15 cellular contexts compared by ENCODE assay signal in genomic region chr3:52346623-52347530, GRCh38. TPM values are rescaled to one million over a fixed set of nuclear protein-coding genes. Genes with fewer than 3 reads are reported as not detected.
DNase-seq lines count a peak whose midpoint lies in the region; ATAC-seq lines count a peak whose summit lies in the region.
"Had no signal": no experiment of that assay in that cellular context is flagged by ENCODE, and none has a peak within 500 bp of the region (broad histone marks: within the 10 kb centered on the region; RNA-seq: fewer than 3 reads in every experiment).

No MANE protein-coding gene starts in this region.

- CTCF ChIA-PET in activated naive CD4-positive, alpha-beta T cell treated with anti-CD3 and anti-CD28 coated beads for 36 hours (lab: Charles Lee) = interaction anchor here (1.0 to 13.4 kb wide), 2 partner anchors 126 to 127 kb away, joined by 4 to 314 read pairs; partner anchors contain the start of gene TLR9

- peaks cover 3% of the 10 kb centered on the region for H3K36me3 Mint-ChIP-seq in activated naive CD4-positive, alpha-beta T cell treated with anti-CD3 and anti-CD28 coated beads for 36 hours (ENCODE audit: low read depth)

- H3K9ac ChIP-seq in adipocyte (ENCODE audit: low read length) = no peak overlapping the region

- no peaks in the 10 kb centered on the region for H3K36me3 ChIP-seq in adipocyte (ENCODE audit: control insufficient read depth, insufficient read depth, low read length, severe bottlenecking)

- no peaks in the 10 kb centered on the region for H3K4me1 Mint-ChIP-seq in activated naive CD4-positive, alpha-beta T cell treated with anti-CD3 and anti-CD28 coated beads for 36 hours (ENCODE audit: low read depth)
- H3K4me1 Mint-ChIP-seq: activated CD4-positive, alpha-beta memory T cell treated with anti-CD3 and anti-CD28 coated beads, Interleukin-2, amount 10 ng/mL, durations not matched to agents 7 days and 5 days had no signal

- peak; percentile 16 for ATAC-seq in sciatic nerve
- no peak for ATAC-seq in HG03342 (IDR thresholded peaks at IDR 0.05; ENCODE audit: unreplicated experiment)
- ATAC-seq: naive thymus-derived CD8-positive, alpha-beta T cell had no signal

- H3K9me3 Mint-ChIP-seq in activated naive CD4-positive, alpha-beta T cell treated with anti-CD3 and anti-CD28 coated beads for 36 hours = no peaks in the 10 kb centered on the region
- H3K9me3 Mint-ChIP-seq: activated CD4-positive, alpha-beta memory T cell treated with anti-CD3 and anti-CD28 coated beads, Interleukin-2, amount 10 ng/mL, durations not matched to agents 7 days and 5 days; naive thymus-derived CD8-positive, alpha-beta T cell had no signal

- no peaks in the 10 kb centered on the region for H3K27me3 ChIP-seq in adipocyte (replicated peaks; ENCODE audit: control insufficient read depth, insufficient read depth, low read length)
- H3K27me3 ChIP-seq: sigmoid colon had no signal

- no peak overlapping the region for H3K27ac Mint-ChIP-seq in activated naive CD4-positive, alpha-beta T cell treated with anti-CD3 and anti-CD28 coated beads for 36 hours
- H3K27ac Mint-ChIP-seq: activated CD4-positive, alpha-beta memory T cell treated with anti-CD3 and anti-CD28 coated beads, Interleukin-2, amount 10 ng/mL, durations not matched to agents 7 days and 5 days; naive thymus-derived CD8-positive, alpha-beta T cell had no signal

- peaks cover 24% of the 10 kb centered on the region for H3K4me1 ChIP-seq in adipocyte (ENCODE audit: control insufficient read depth, insufficient read depth, low read length)

- DNase-seq in EL (peak; percentile 56), adipocyte (ENCODE audit: low read depth) (peak; percentile 80), fibroblast of peridontal ligament (ENCODE audit: extremely low read depth) (peak; percentile 71), sciatic nerve (ENCODE audit: low spot score) (no peak), NCI-H510A treated with DMSO at 0.1 percent for 48 hours (lab: John Stamatoyannopoulos, UW) (no peak)
- DNase-seq in activated naive CD4-positive, alpha-beta T cell treated with anti-CD3 and anti-CD28 coated beads for 36 hours = no peak
- DNase-seq in activated CD8-positive, alpha-beta memory T cell treated with anti-CD3 and anti-CD28 coated beads, Interleukin-2, amount 50 U/mL, for 48 hours = no peak
- DNase-seq: activated CD4-positive, alpha-beta memory T cell treated with anti-CD3 and anti-CD28 coated beads, Interleukin-2, amount 10 ng/mL, durations not matched to agents 7 days and 5 days; activated gamma-delta T cell treated with Interleukin-2 at 50 U/mL for 16 hours; naive thymus-derived CD8-positive, alpha-beta T cell; NCI-H1048; NCI-H446; sigmoid colon; T1000 had no signal

- H3K27me3 Mint-ChIP-seq in activated naive CD4-positive, alpha-beta T cell treated with anti-CD3 and anti-CD28 coated beads for 36 hours (ENCODE audit: low read depth) = no peaks in the 10 kb centered on the region
- H3K27me3 Mint-ChIP-seq: activated CD4-positive, alpha-beta memory T cell treated with anti-CD3 and anti-CD28 coated beads, Interleukin-2, amount 10 ng/mL, durations not matched to agents 7 days and 5 days; naive thymus-derived CD8-positive, alpha-beta T cell had no signal

- no peaks in the 10 kb centered on the region for H3K9me3 ChIP-seq in adipocyte (ENCODE audit: control insufficient read depth, low read length)
- H3K9me3 ChIP-seq: sigmoid colon had no signal

- H3K4me3 Mint-ChIP-seq in activated naive CD4-positive, alpha-beta T cell treated with anti-CD3 and anti-CD28 coated beads for 36 hours = no peak overlapping the region
- H3K4me3 Mint-ChIP-seq: activated CD4-positive, alpha-beta memory T cell treated with anti-CD3 and anti-CD28 coated beads, Interleukin-2, amount 10 ng/mL, durations not matched to agents 7 days and 5 days; naive thymus-derived CD8-positive, alpha-beta T cell had no signal

- H3K4me3 ChIP-seq in adipocyte (ENCODE audit: low read length) = peak overlapping the region; percentile 13
- H3K4me3 ChIP-seq: sigmoid colon had no signal

- intact Hi-C loops in sciatic nerve (cut with DNase I) = no loop called here
- intact Hi-C loops in activated naive CD4-positive, alpha-beta T cell treated with anti-CD3 and anti-CD28 coated beads for 36 hours (cut with micrococcal nuclease) = no loop called here

RNA-seq across cellular contexts. Expression of gene DNAH1, which starts 30.8 kb away (rescaled TPM):
- 20.1 TPM for total RNA-seq in sciatic nerve
- total RNA-seq in activated naive CD4-positive, alpha-beta T cell treated with anti-CD3 and anti-CD28 coated beads for 36 hours = 1 to 10 TPM; 9.4 TPM

RNA-seq across cellular contexts. Expression of gene GLYCTK, which starts 59.2 kb away (rescaled TPM):
- total RNA-seq in sciatic nerve = 16.7 TPM
- total RNA-seq in activated naive CD4-positive, alpha-beta T cell treated with anti-CD3 and anti-CD28 coated beads for 36 hours = 10 to 100 TPM; 25.9 to 27.7 TPM

Comparison
In these comparisons a context has a peak if more than half of its experiments do, and no peak if none do; other contexts are left out.
1. DNase-seq: peak in EL (single experiment), adipocyte (single experiment) and fibroblast of peridontal ligament (single experiment); none in sciatic nerve (single experiment), NCI-H510A treated with DMSO at 0.1 percent for 48 hours (single experiment), activated naive CD4-positive, alpha-beta T cell treated with anti-CD3 and anti-CD28 coated beads for 36 hours (single experiment) and activated CD8-positive, alpha-beta memory T cell treated with anti-CD3 and anti-CD28 coated beads, Interleukin-2, amount 50 U/mL, for 48 hours (single experiment).